22 cellular contexts compared by ENCODE assay signal in the genomic region with DNA sequence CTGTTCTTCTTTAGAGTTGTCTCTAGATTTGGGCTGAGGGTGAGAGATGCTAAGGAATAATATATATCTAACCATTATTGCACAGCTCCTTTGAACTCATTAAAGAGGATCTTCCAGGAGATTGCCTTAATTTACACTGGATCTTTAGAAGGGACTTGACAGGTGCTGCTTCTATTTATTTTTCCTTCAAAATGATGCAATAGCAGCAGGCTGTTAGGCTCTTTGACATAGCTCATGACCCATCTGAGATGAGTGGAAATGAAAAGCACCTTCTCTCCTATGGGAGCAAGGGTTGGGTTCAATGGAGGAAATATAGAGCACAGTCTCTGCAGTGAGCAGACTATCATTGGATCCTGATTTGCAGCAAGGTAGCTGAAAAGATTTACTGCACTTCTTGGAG.
"Had no signal": no experiment of that assay in that cellular context is flagged by ENCODE, and none has a peak within 500 bp of the region (broad histone marks: within the 10 kb centered on the region; RNA-seq: fewer than 3 reads in every experiment).

No MANE protein-coding gene starts in this region.

- H3K36me3 ChIP-seq: neutrophil, right lobe of liver, spleen, tibial artery, upper lobe of left lung, uterus had no signal

- H3K4me3 ChIP-seq: hepatocyte, psoas muscle, right lobe of liver, spleen, tibial artery, upper lobe of left lung, uterus had no signal

- H2AFZ ChIP-seq: hepatocyte had no signal

- H3K27me3 ChIP-seq: foreskin keratinocyte, hepatocyte, neutrophil, right lobe of liver, spleen, tibial artery, upper lobe of left lung, uterus had no signal

- DNase-seq: cortex of kidney; endodermal cell; erythroblast; foreskin keratinocyte; head of caudate nucleus; left colon; mesendoderm; naive B cell; nephron progenitor cell; psoas muscle; retina; right lobe of liver; spleen; stimulated activated CD4-positive, alpha-beta T cell treated with anti-CD3 and anti-CD28 coated beads, Interleukin-15, amount 100 ng/mL, for 24 hours; stimulated activated CD4-positive, alpha-beta T cell treated with anti-CD3 and anti-CD28 coated beads, Interleukin-1b, Interleukin-23, amount 100 ng/mL, for 48 hours; stimulated activated CD4-positive, alpha-beta T cell treated with anti-CD3 and anti-CD28 coated beads, Interleukin-4, amount 100 ng/mL, for 24 hours; tibial artery; upper lobe of left lung; uterus had no signal

- H3K9me3 ChIP-seq: psoas muscle, right lobe of liver, tibial artery, uterus had no signal

- H3K4me1 ChIP-seq: foreskin keratinocyte, psoas muscle, right lobe of liver, spleen, tibial artery, upper lobe of left lung, uterus had no signal

- H3K4me2 ChIP-seq: hepatocyte had no signal

- H3K27ac ChIP-seq: foreskin keratinocyte, hepatocyte, neutrophil, psoas muscle, right lobe of liver, spleen, tibial artery, upper lobe of left lung, uterus had no signal

- FAIRE-seq: endothelial cell of umbilical vein had no signal
